Comparison of ENCODE assay signal across 10 cellular contexts in genomic region chr5:6449465-6450158, GRCh38. TPM values are rescaled to one million over a fixed set of nuclear protein-coding genes. Genes with fewer than 3 reads are reported as not detected.
DNase-seq lines count a peak whose midpoint lies in the region; ATAC-seq and TF ChIP-seq lines count a peak whose summit lies in the region.
"Had no signal": no experiment of that assay in that cellular context is flagged by ENCODE, and none has a peak within 500 bp of the region (broad histone marks: within the 10 kb centered on the region; RNA-seq: fewer than 3 reads in every experiment).

No MANE protein-coding gene starts in this region.

- peaks cover 0 to 30% (median 19%) of the 10 kb centered on the region in 9 donors for H3K4me1 ChIP-seq in heart right ventricle
- H3K4me1 ChIP-seq in rectal smooth muscle tissue (ENCODE audit: control insufficient read depth, insufficient read depth, low read length): peaks cover 6% of the 10 kb centered on the region

- no peak for TF ChIP-seq CTCF in heart right ventricle (IDR thresholded peaks at IDR 0.05)

- 4 to 13% methylated on average over 15 of the region's 15 CpGs for WGBS in heart right ventricle, 2 donors

- peaks cover 0 to 42% (median 24%) of the 10 kb centered on the region in 7 donors for H3K27me3 ChIP-seq in heart right ventricle
- H3K27me3 ChIP-seq in rectal smooth muscle tissue (ENCODE audit: control insufficient read depth, insufficient read depth, low read length): peaks cover 6% of the 10 kb centered on the region

- H3K4me3 ChIP-seq in heart right ventricle: peak overlapping the region; percentile 51 to 74 (median 68)
- peak overlapping the region; percentile 90 for H3K4me3 ChIP-seq in rectal smooth muscle tissue (ENCODE audit: low read length)

- no peaks in the 10 kb centered on the region for H3K36me3 ChIP-seq in heart right ventricle
- no peaks in the 10 kb centered on the region for H3K36me3 ChIP-seq in rectal smooth muscle tissue (ENCODE audit: control insufficient read depth, insufficient read depth, low read length)

- DNase-seq in NCI-H1105 treated with DMSO at 0.1 percent for 48 hours (lab: John Stamatoyannopoulos, UW): peak; percentile 14
- DNase-seq in NCI-H1105 (lab: John Stamatoyannopoulos, UW): no peak
- peak; percentile 59 for DNase-seq in NCI-H748 (lab: John Stamatoyannopoulos, UW; ENCODE audit: unreplicated experiment)
- DNase-seq in heart right ventricle: no peak
- DNase-seq in SKM-1 (lab: John Stamatoyannopoulos, UW; ENCODE audit: unreplicated experiment): no peak
- DNase-seq in cerebellar cortex (ENCODE audit: low spot score): no peak
- DNase-seq: amniotic stem cell, small intestine had no signal

- no peaks in the 10 kb centered on the region for H3K9me3 ChIP-seq in heart right ventricle

- ATAC-seq in heart right ventricle: peak in 3 of 8 donors; percentile 3
- ATAC-seq in GM19397 (IDR thresholded peaks at IDR 0.05; ENCODE audit: unreplicated experiment): no peak

- no peak overlapping the region for H3K9ac ChIP-seq in rectal smooth muscle tissue (ENCODE audit: low read length)

- H3K27ac ChIP-seq in heart right ventricle (peak overlapping the region in 9 of 10 donors; percentile 42 to 93 (median 64)), rectal smooth muscle tissue (ENCODE audit: low read depth, low read length) (peak overlapping the region; percentile 27)

- intact Hi-C loops in heart right ventricle (cut with DNase I): loop anchor here in 5 of 10 donors (5.0 to 10.0 kb wide), 4 partner anchors 72 to 145 kb away; partner anchors contain the start of gene MED10 (in 3 of the 5)

RNA-seq across cellular contexts. Expression of gene UBE2QL1, which starts 1.0 kb away (rescaled TPM):
- 10 to 100 TPM; 13.0 to 26.3 (median 18.6) TPM for total RNA-seq in heart right ventricle
- polyA plus RNA-seq in heart right ventricle: 1 to 10 TPM; 8.9 to 9.8 TPM

Comparison
In these comparisons a context has a peak if more than half of its experiments do, and no peak if none do; other contexts are left out.
1. DNase-seq: peak in NCI-H1105 treated with DMSO at 0.1 percent for 48 hours (single experiment) and NCI-H748 (single experiment); none in NCI-H1105 (single experiment), heart right ventricle (0 of 2), SKM-1 (single experiment) and cerebellar cortex (single experiment).